26 cellular contexts compared by ENCODE assay signal in the genomic region with DNA sequence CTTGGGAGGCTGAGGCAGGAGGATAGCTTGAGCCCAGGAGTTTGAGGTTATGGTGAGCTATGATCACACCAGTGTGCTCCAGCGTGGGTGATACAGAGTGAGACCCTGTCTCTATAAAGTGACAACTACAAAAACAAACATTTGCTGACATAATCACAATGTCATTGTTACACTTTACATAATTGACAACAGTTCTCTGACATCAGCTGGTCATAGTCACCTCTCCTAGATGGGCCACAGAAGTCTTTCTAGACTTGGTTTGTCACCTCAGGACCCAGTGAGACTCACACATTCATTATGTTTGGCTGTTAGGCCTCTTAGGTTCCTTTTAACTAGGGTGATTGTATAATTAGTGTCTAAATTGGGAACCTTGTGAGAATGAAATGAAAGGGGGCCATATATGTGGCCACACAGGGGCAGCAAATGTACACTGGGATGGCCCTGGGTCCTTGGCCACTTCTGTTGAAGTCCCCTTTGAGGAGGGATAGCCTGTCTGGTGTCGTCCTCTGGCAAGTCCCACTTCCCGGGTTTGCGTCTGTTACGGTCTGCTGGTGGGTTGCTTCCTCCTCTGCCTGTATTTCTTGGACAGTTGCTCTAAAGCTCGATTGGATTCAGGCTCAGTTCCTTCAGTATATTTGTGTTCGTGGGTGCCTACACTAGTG. TPM values are rescaled to one million over a fixed set of nuclear protein-coding genes. Genes with fewer than 3 reads are reported as not detected.
A peak's percentile ranks its signal among the peaks of the same experiment; 100 is the strongest.
DNase-seq lines count a peak whose midpoint lies in the region; ATAC-seq and TF ChIP-seq lines count a peak whose summit lies in the region.
"Had no signal": no experiment of that assay in that cellular context is flagged by ENCODE, and none has a peak within 500 bp of the region (broad histone marks: within the 10 kb centered on the region; RNA-seq: fewer than 3 reads in every experiment).

No MANE protein-coding gene starts in this region.

- H3K27ac Mint-ChIP-seq in CD4-positive, CD25-positive, alpha-beta regulatory T cell, result no peak overlapping the region
- no peak overlapping the region for H3K27ac Mint-ChIP-seq in chondrocyte (ENCODE audit: unreplicated experiment)
- no peak overlapping the region for H3K27ac Mint-ChIP-seq in activated CD4-positive, alpha-beta T cell treated with anti-CD3 and anti-CD28 coated beads, Interleukin-2, amount 10 ng/mL, durations not matched to agents 24 days and 14 days
- H3K27ac Mint-ChIP-seq: CD4-positive, alpha-beta memory T cell; HFFc6; naive thymus-derived CD4-positive, alpha-beta T cell had no signal

- H3K27me3 ChIP-seq in CD4-positive, CD25-positive, alpha-beta regulatory T cell (ENCODE audit: control insufficient read depth, insufficient read depth, low read length), result no peaks in the 10 kb centered on the region
- H3K27me3 ChIP-seq: pancreas, right atrium auricular region had no signal

- peaks cover 0 to 21% (median 8%) of the 10 kb centered on the region in 4 donors for H3K4me1 Mint-ChIP-seq in CD4-positive, CD25-positive, alpha-beta regulatory T cell
- peaks cover 14% of the 10 kb centered on the region for H3K4me1 Mint-ChIP-seq in chondrocyte (ENCODE audit: low read depth)
- H3K4me1 Mint-ChIP-seq in activated CD4-positive, alpha-beta T cell treated with anti-CD3 and anti-CD28 coated beads, Interleukin-2, amount 10 ng/mL, durations not matched to agents 24 days and 14 days, result peaks cover 15% of the 10 kb centered on the region

- H3K27ac ChIP-seq in CD4-positive, CD25-positive, alpha-beta regulatory T cell (ENCODE audit: insufficient read depth, low read length, poor library complexity, severe bottlenecking), result no peak overlapping the region
- H3K27ac ChIP-seq: dorsolateral prefrontal cortex, pancreas, right atrium auricular region, thoracic aorta had no signal

- no peaks in the 10 kb centered on the region for H3K9me3 Mint-ChIP-seq in CD4-positive, CD25-positive, alpha-beta regulatory T cell
- no peaks in the 10 kb centered on the region for H3K9me3 Mint-ChIP-seq in chondrocyte (ENCODE audit: low read depth)
- peaks cover 3% of the 10 kb centered on the region for H3K9me3 Mint-ChIP-seq in activated CD4-positive, alpha-beta T cell treated with anti-CD3 and anti-CD28 coated beads, Interleukin-2, amount 10 ng/mL, durations not matched to agents 24 days and 14 days
- H3K9me3 Mint-ChIP-seq: central memory CD8-positive, alpha-beta T cell; HFFc6; naive thymus-derived CD4-positive, alpha-beta T cell had no signal

- ATAC-seq in CD4-positive, CD25-positive, alpha-beta regulatory T cell (ENCODE audit: low read depth in 2 of 2), result no peak
- ATAC-seq: left ventricle myocardium superior; naive thymus-derived CD4-positive, alpha-beta T cell; pancreas had no signal

- H3K4me3 ChIP-seq in CD4-positive, CD25-positive, alpha-beta regulatory T cell (ENCODE audit: low read depth, low read length), result no peak overlapping the region
- H3K4me3 ChIP-seq: dorsolateral prefrontal cortex, pancreas, right atrium auricular region, thoracic aorta had no signal

- H3K36me3 ChIP-seq in CD4-positive, CD25-positive, alpha-beta regulatory T cell (ENCODE audit: control insufficient read depth, insufficient read depth, low read length), result no peaks in the 10 kb centered on the region
- H3K36me3 ChIP-seq: pancreas, right atrium auricular region, thoracic aorta had no signal

- H3K36me3 Mint-ChIP-seq in CD4-positive, CD25-positive, alpha-beta regulatory T cell, result no peaks in the 10 kb centered on the region
- no peaks in the 10 kb centered on the region for H3K36me3 Mint-ChIP-seq in chondrocyte (ENCODE audit: low read depth)
- H3K36me3 Mint-ChIP-seq in activated CD4-positive, alpha-beta T cell treated with anti-CD3 and anti-CD28 coated beads, Interleukin-2, amount 10 ng/mL, durations not matched to agents 24 days and 14 days (ENCODE audit: low read depth), result peaks cover 6% of the 10 kb centered on the region
- H3K36me3 Mint-ChIP-seq: CD4-positive, alpha-beta memory T cell had no signal

- no peaks in the 10 kb centered on the region for H3K27me3 Mint-ChIP-seq in CD4-positive, CD25-positive, alpha-beta regulatory T cell
- H3K27me3 Mint-ChIP-seq in chondrocyte (ENCODE audit: low read depth), result no peaks in the 10 kb centered on the region
- H3K27me3 Mint-ChIP-seq in activated CD4-positive, alpha-beta T cell treated with anti-CD3 and anti-CD28 coated beads, Interleukin-2, amount 10 ng/mL, durations not matched to agents 24 days and 14 days, result no peaks in the 10 kb centered on the region
- H3K27me3 Mint-ChIP-seq: CD4-positive, alpha-beta memory T cell; central memory CD8-positive, alpha-beta T cell; naive thymus-derived CD4-positive, alpha-beta T cell had no signal

- peak overlapping the region in 3 of 4 donors; percentile 48 to 77 (median 55) for H3K4me3 Mint-ChIP-seq in CD4-positive, CD25-positive, alpha-beta regulatory T cell
- no peak overlapping the region for H3K4me3 Mint-ChIP-seq in chondrocyte (ENCODE audit: unreplicated experiment)
- H3K4me3 Mint-ChIP-seq in activated CD4-positive, alpha-beta T cell treated with anti-CD3 and anti-CD28 coated beads, Interleukin-2, amount 10 ng/mL, durations not matched to agents 24 days and 14 days, result no peak overlapping the region
- H3K4me3 Mint-ChIP-seq: central memory CD8-positive, alpha-beta T cell; HFFc6 had no signal

- no peak for DNase-seq in CD4-positive, CD25-positive, alpha-beta regulatory T cell
- DNase-seq in MV-4-11 (lab: John Stamatoyannopoulos, UW) (peak; percentile 16), chondrocyte (ENCODE audit: low spot score) (no peak), NCI-H2081 (lab: John Stamatoyannopoulos, UW) (no peak)
- DNase-seq in activated CD4-positive, alpha-beta T cell treated with anti-CD3 and anti-CD28 coated beads, Interleukin-2, amount 10 ng/mL, durations not matched to agents 24 days and 14 days, result no peak
- DNase-seq: activated CD8-positive, alpha-beta memory T cell treated with anti-CD3 and anti-CD28 coated beads for 24 hours; activated gamma-delta T cell; activated T-cell treated with anti-CD3 and anti-CD28 coated beads, Interleukin-2, amount 50 U/mL, for 1 hour; CD4-positive, alpha-beta memory T cell; DMS153; dorsolateral prefrontal cortex; HFFc6; islet precursor cell; left ventricle myocardium superior; naive thymus-derived CD4-positive, alpha-beta T cell; NCI-H1417 treated with DMSO at 0.1 percent for 48 hours; pancreas; RPMI8226; stimulated activated CD4-positive, alpha-beta T cell treated with anti-CD3 and anti-CD28 coated beads, Interleukin-4, amount 100 ng/mL, for 1 hour; stimulated activated naive CD4-positive, alpha-beta T cell; T-helper 1 cell had no signal

- intact Hi-C loops in activated CD4-positive, alpha-beta T cell treated with anti-CD3 and anti-CD28 coated beads, Interleukin-2, amount 10 ng/mL, durations not matched to agents 24 days and 14 days (cut with micrococcal nuclease), result no loop called here

- H3K4me1 ChIP-seq in CD4-positive, CD25-positive, alpha-beta regulatory T cell (ENCODE audit: control insufficient read depth, insufficient read depth, low read length, poor library complexity, severe bottlenecking), result peaks cover 12% of the 10 kb centered on the region
- H3K4me1 ChIP-seq: pancreas had no signal

- TF ChIP-seq CTCF in chondrocyte (IDR thresholded peaks at IDR 0.05), result peak; percentile 26

- no peaks in the 10 kb centered on the region for H3K9me3 ChIP-seq in CD4-positive, CD25-positive, alpha-beta regulatory T cell (ENCODE audit: control insufficient read depth in 2 of 2, low read length in 2 of 2)
- H3K9me3 ChIP-seq: pancreas, right atrium auricular region, thoracic aorta had no signal

RNA-seq across cellular contexts. Expression of a gene that starts 5.8 kb away (rescaled TPM):
- 83.0 TPM for total RNA-seq in CD4-positive, CD25-positive, alpha-beta regulatory T cell
- 10 to 100 TPM; 24.3 to 29.3 (median 27.0) TPM for polyA plus RNA-seq in CD4-positive, CD25-positive, alpha-beta regulatory T cell
- 36.0 to 46.6 TPM (median 36.8 TPM) in 3 replicates for total RNA-seq in chondrocyte
- total RNA-seq in activated CD4-positive, alpha-beta T cell treated with anti-CD3 and anti-CD28 coated beads, Interleukin-2, amount 10 ng/mL, durations not matched to agents 24 days and 14 days, result 53.1 and 55.9 TPM in 2 replicates

RNA-seq across cellular contexts. Expression of a gene that starts 17.9 kb away (rescaled TPM):
- total RNA-seq in CD4-positive, CD25-positive, alpha-beta regulatory T cell, result 29.9 TPM
- 10 to 100 TPM; 65.4 to 89.3 (median 75.5) TPM for polyA plus RNA-seq in CD4-positive, CD25-positive, alpha-beta regulatory T cell
- 21.2 to 28.4 TPM (median 26.0 TPM) in 3 replicates for total RNA-seq in chondrocyte
- total RNA-seq in activated CD4-positive, alpha-beta T cell treated with anti-CD3 and anti-CD28 coated beads, Interleukin-2, amount 10 ng/mL, durations not matched to agents 24 days and 14 days, result 94.3 and 103 TPM in 2 replicates

RNA-seq across cellular contexts. Expression of a gene that starts 27.4 kb away (rescaled TPM):
- total RNA-seq in CD4-positive, CD25-positive, alpha-beta regulatory T cell, result not detected
- not detected for polyA plus RNA-seq in CD4-positive, CD25-positive, alpha-beta regulatory T cell
- total RNA-seq in chondrocyte, result 0.44 to 0.85 TPM (median 0.47 TPM) in 3 replicates
- total RNA-seq in activated CD4-positive, alpha-beta T cell treated with anti-CD3 and anti-CD28 coated beads, Interleukin-2, amount 10 ng/mL, durations not matched to agents 24 days and 14 days, result 0.40 and 0.51 TPM in 2 replicates
- total RNA-seq: left ventricle myocardium superior, NCI-H460, right atrium auricular region, SK-MEL-5 had no signal
- polyA plus RNA-seq: CD4-positive, alpha-beta memory T cell; naive thymus-derived CD4-positive, alpha-beta T cell had no signal

RNA-seq across cellular contexts. Expression of a gene that starts 30.2 kb away (rescaled TPM):
- total RNA-seq in CD4-positive, CD25-positive, alpha-beta regulatory T cell, result 34.4 TPM
- 10 to 100 TPM; 55.0 to 70.0 (median 55.6) TPM for polyA plus RNA-seq in CD4-positive, CD25-positive, alpha-beta regulatory T cell
- 13.3 to 14.6 TPM (median 14.6 TPM) in 3 replicates for total RNA-seq in chondrocyte
- total RNA-seq in activated CD4-positive, alpha-beta T cell treated with anti-CD3 and anti-CD28 coated beads, Interleukin-2, amount 10 ng/mL, durations not matched to agents 24 days and 14 days, result 54.2 and 56.1 TPM in 2 replicates

Comparison
In these comparisons a context has a peak if more than half of its experiments do, and no peak if none do; other contexts are left out.
1. H3K4me3 Mint-ChIP-seq: peak in CD4-positive, CD25-positive, alpha-beta regulatory T cell (3 of 4); none in chondrocyte (single experiment) and activated CD4-positive, alpha-beta T cell treated with anti-CD3 and anti-CD28 coated beads, Interleukin-2, amount 10 ng/mL, durations not matched to agents 24 days and 14 days (single experiment).